ENCODE assay signal across 13 cellular contexts in genomic region chr2:38407111-38407682, GRCh38. TPM values are rescaled to one million over a fixed set of nuclear protein-coding genes. Genes with fewer than 3 reads are reported as not detected.
DNase-seq lines count a peak whose midpoint lies in the region; ATAC-seq and TF ChIP-seq lines count a peak whose summit lies in the region.
"Had no signal": no experiment of that assay in that cellular context is flagged by ENCODE, and none has a peak within 500 bp of the region (broad histone marks: within the 10 kb centered on the region; RNA-seq: fewer than 3 reads in every experiment).

No MANE protein-coding gene starts in this region.

- H3K4me3 ChIP-seq in breast epithelium (no peak overlapping the region), muscle layer of duodenum (ENCODE audit: low read depth in 1 of 2, low read length in 2 of 2) (no peak overlapping the region), aorta (ENCODE audit: low read length in 2 of 2) (no peak overlapping the region)

- no peaks in the 10 kb centered on the region for H3K36me3 Mint-ChIP-seq in MCF 10A (ENCODE audit: insufficient read depth, unreplicated experiment)
- H3K36me3 Mint-ChIP-seq in activated naive CD8-positive, alpha-beta T cell treated with anti-CD3 and anti-CD28 coated beads, Interleukin-2, amount 50 U/mL, for 24 hours (ENCODE audit: low read depth), result no peaks in the 10 kb centered on the region
- peaks cover 2 to 3% of the 10 kb centered on the region in 2 donors for H3K36me3 Mint-ChIP-seq in activated naive CD4-positive, alpha-beta T cell treated with anti-CD3 and anti-CD28 coated beads, Interleukin-2, amount 50 U/mL, for 72 hours

- no peaks in the 10 kb centered on the region for H3K27me3 ChIP-seq in breast epithelium
- no peaks in the 10 kb centered on the region for H3K27me3 ChIP-seq in muscle layer of duodenum (ENCODE audit: low read depth, low read length)
- no peaks in the 10 kb centered on the region for H3K27me3 ChIP-seq in aorta (ENCODE audit: control insufficient read depth in 1 of 2, insufficient read depth in 2 of 2, low read length in 1 of 2)

- H3K27me3 Mint-ChIP-seq in MCF 10A (ENCODE audit: insufficient read depth, unreplicated experiment), result no peaks in the 10 kb centered on the region
- peaks cover 3% of the 10 kb centered on the region for H3K27me3 Mint-ChIP-seq in activated naive CD8-positive, alpha-beta T cell treated with anti-CD3 and anti-CD28 coated beads, Interleukin-2, amount 50 U/mL, for 24 hours

- H3K27ac ChIP-seq in breast epithelium (peak overlapping the region; percentile 87 to 93), muscle layer of duodenum (ENCODE audit: low read length) (peak overlapping the region; percentile 28), aorta (ENCODE audit: low read depth in 1 of 2, low read length in 2 of 2) (no peak overlapping the region)

- DNase-seq in breast epithelium (ENCODE audit: low spot score in 2 of 2), result peak in 1 of 2 donors; percentile 44
- no peak for DNase-seq in MCF 10A (ENCODE audit: unreplicated experiment)
- peak; percentile 48 for DNase-seq in Right ventricle myocardium superior
- no peak for DNase-seq in aorta
- no peak for DNase-seq in activated naive CD8-positive, alpha-beta T cell treated with anti-CD3 and anti-CD28 coated beads, Interleukin-2, amount 50 U/mL, for 24 hours
- DNase-seq in midbrain (lab: John Stamatoyannopoulos, UW), result no peak
- DNase-seq in activated naive CD4-positive, alpha-beta T cell treated with anti-CD3 and anti-CD28 coated beads, Interleukin-2, amount 50 U/mL, for 72 hours (ENCODE audit: low spot score in 2 of 2), result no peak
- DNase-seq: 8988T; activated CD4-positive, alpha-beta T cell treated with anti-CD3 and anti-CD28 coated beads, Interleukin-2, amount 50 U/mL, for 1 hour; cerebellar nuclear complex; foreskin melanocyte had no signal

- POLR2A ChIA-PET in MCF 10A (lab: Yijun Ruan, JAX), result interaction anchor here (0.7 to 1.7 kb wide), 7 partner anchors 9 to 314 kb away, joined by 3 to 7 read pairs (median 4); no protein-coding TSS in a partner anchor

- peak; percentile 82 for ATAC-seq in Right ventricle myocardium superior (ENCODE audit: poor library complexity)
- peak; percentile 57 for ATAC-seq in aorta (ENCODE audit: low FRiP score)
- ATAC-seq in activated naive CD8-positive, alpha-beta T cell treated with anti-CD3 and anti-CD28 coated beads, Interleukin-2, amount 50 U/mL, for 24 hours, result no peak
- ATAC-seq in activated naive CD4-positive, alpha-beta T cell treated with anti-CD3 and anti-CD28 coated beads, Interleukin-2, amount 50 U/mL, for 72 hours, result no peak
- ATAC-seq: HCT116 had no signal

- CTCF ChIA-PET in MCF 10A (lab: Yijun Ruan, JAX), result interaction anchor here (0.7 to 0.9 kb wide), 3 partner anchors 9 to 18 kb away, joined by 3 read pairs; no protein-coding TSS in a partner anchor

- peaks cover 0 to 11% of the 10 kb centered on the region in 2 donors for H3K4me1 ChIP-seq in breast epithelium
- peaks cover 0 to 13% of the 10 kb centered on the region in 2 donors for H3K4me1 ChIP-seq in muscle layer of duodenum (ENCODE audit: control insufficient read depth in 1 of 2, insufficient read depth in 2 of 2, low read length in 2 of 2)
- H3K4me1 ChIP-seq in aorta (ENCODE audit: control insufficient read depth in 1 of 2, insufficient read depth in 2 of 2, low read length in 2 of 2), result peaks cover 0 to 3% of the 10 kb centered on the region in 2 donors

- no peak for TF ChIP-seq POLR2A in breast epithelium (IDR thresholded peaks at IDR 0.05)

- H3K27ac Mint-ChIP-seq in MCF 10A (ENCODE audit: low read depth, unreplicated experiment), result no peak overlapping the region
- no peak overlapping the region for H3K27ac Mint-ChIP-seq in activated naive CD8-positive, alpha-beta T cell treated with anti-CD3 and anti-CD28 coated beads, Interleukin-2, amount 50 U/mL, for 24 hours
- no peak overlapping the region for H3K27ac Mint-ChIP-seq in activated naive CD4-positive, alpha-beta T cell treated with anti-CD3 and anti-CD28 coated beads, Interleukin-2, amount 50 U/mL, for 72 hours

- H3K4me3 Mint-ChIP-seq in MCF 10A (ENCODE audit: unreplicated experiment), result no peak overlapping the region
- H3K4me3 Mint-ChIP-seq in activated naive CD8-positive, alpha-beta T cell treated with anti-CD3 and anti-CD28 coated beads, Interleukin-2, amount 50 U/mL, for 24 hours, result no peak overlapping the region

- H3K9me3 ChIP-seq in breast epithelium (peaks cover 0 to 2% of the 10 kb centered on the region in 2 donors), muscle layer of duodenum (ENCODE audit: control insufficient read depth in 1 of 2, low read length in 2 of 2) (no peaks in the 10 kb centered on the region), aorta (ENCODE audit: control insufficient read depth, low read length) (no peaks in the 10 kb centered on the region)

- intact Hi-C loops in breast epithelium (cut with DNase I; ENCODE audit: low total_unique reads), result no loop called here
- intact Hi-C loops in MCF 10A (cut with micrococcal nuclease), result no loop called here
- intact Hi-C loops in Right ventricle myocardium superior (cut with DNase I), result no loop called here
- intact Hi-C loops in aorta (cut with DNase I), result no loop called here

- H3K36me3 ChIP-seq in breast epithelium, result no peaks in the 10 kb centered on the region
- H3K36me3 ChIP-seq in muscle layer of duodenum (ENCODE audit: control insufficient read depth in 1 of 2, insufficient read depth in 2 of 2, low read length in 2 of 2), result no peaks in the 10 kb centered on the region
- H3K36me3 ChIP-seq in aorta (ENCODE audit: control insufficient read depth in 1 of 2, insufficient read depth in 2 of 2, low read length in 1 of 2), result no peaks in the 10 kb centered on the region

- 90 to 93% methylated on average over 4 of the region's 4 CpGs for WGBS in aorta, 2 donors

- H3K4me1 Mint-ChIP-seq in MCF 10A (ENCODE audit: insufficient read depth, unreplicated experiment), result peaks cover 6% of the 10 kb centered on the region
- H3K4me1 Mint-ChIP-seq in activated naive CD8-positive, alpha-beta T cell treated with anti-CD3 and anti-CD28 coated beads, Interleukin-2, amount 50 U/mL, for 24 hours, result no peaks in the 10 kb centered on the region

- no TSS peak for BruUV-seq in MCF 10A (replicated peaks; lab: Mats Ljungman, UMichigan)

- TF ChIP-seq CTCF in breast epithelium (IDR thresholded peaks at IDR 0.05) (no peak), MCF 10A (IDR thresholded peaks at IDR 0.05; ENCODE audit: unreplicated experiment) (no peak)

- no peaks in the 10 kb centered on the region for H3K9me3 Mint-ChIP-seq in MCF 10A (ENCODE audit: unreplicated experiment)
- peaks cover under 1% of the 10 kb centered on the region for H3K9me3 Mint-ChIP-seq in activated naive CD8-positive, alpha-beta T cell treated with anti-CD3 and anti-CD28 coated beads, Interleukin-2, amount 50 U/mL, for 24 hours
- peaks cover under 1 to 5% of the 10 kb centered on the region in 2 donors for H3K9me3 Mint-ChIP-seq in activated naive CD4-positive, alpha-beta T cell treated with anti-CD3 and anti-CD28 coated beads, Interleukin-2, amount 50 U/mL, for 72 hours

RNA-seq across cellular contexts. Expression of gene ATL2, which starts 30.1 kb away (rescaled TPM):
- total RNA-seq in breast epithelium (100 to 1,000 TPM in 2 of 3 donors, 10 to 100 TPM in 1; 66.4 to 179 (median 159) TPM), MCF 10A (2022) (54.2 and 61.3 TPM in 2 replicates), Right ventricle myocardium superior (30.9 TPM), aorta (10 to 100 TPM; 50.0 to 52.8 TPM)
- polyA plus RNA-seq in aorta, result 10 to 100 TPM in 1 of 2 donors, 1 to 10 TPM in 1; 7.5 to 14.8 TPM
- total RNA-seq in activated naive CD4-positive, alpha-beta T cell treated with anti-CD3 and anti-CD28 coated beads, Interleukin-2, amount 50 U/mL, for 72 hours, result 10 to 100 TPM; 46.3 to 55.8 TPM

Comparison
In these comparisons a context has a peak if more than half of its experiments do, and no peak if none do; other contexts are left out.
1. H3K27ac ChIP-seq: peak in breast epithelium (2 of 2) and muscle layer of duodenum (single experiment); none in aorta (0 of 2).
2. ATAC-seq: peak in Right ventricle myocardium superior (single experiment) and aorta (single experiment); none in activated naive CD8-positive, alpha-beta T cell treated with anti-CD3 and anti-CD28 coated beads, Interleukin-2, amount 50 U/mL, for 24 hours (single experiment) and activated naive CD4-positive, alpha-beta T cell treated with anti-CD3 and anti-CD28 coated beads, Interleukin-2, amount 50 U/mL, for 72 hours (0 of 2).